ENCODE assay signal across 21 cellular contexts in the genomic region with DNA sequence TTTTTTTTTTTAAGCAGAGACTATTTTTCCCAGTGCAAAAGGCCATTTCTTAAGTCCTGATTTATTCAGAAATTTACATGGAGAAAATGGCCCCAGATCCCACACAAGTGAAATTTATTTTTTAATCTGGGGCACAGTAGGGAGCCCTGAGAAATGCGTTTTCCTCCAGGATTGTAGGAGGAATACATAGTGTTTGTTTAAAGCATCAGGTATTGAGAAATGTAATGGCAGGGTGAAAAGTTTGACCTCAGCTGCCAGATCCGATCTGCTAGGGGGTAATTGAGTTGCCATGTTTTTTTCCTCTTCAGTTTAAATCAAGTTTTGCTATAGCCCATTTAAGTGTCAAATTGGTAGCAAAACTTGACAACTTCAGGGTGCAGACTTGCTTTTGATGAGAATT.
"Had no signal": no experiment of that assay in that cellular context is flagged by ENCODE, and none has a peak within 500 bp of the region (broad histone marks: within the 10 kb centered on the region; RNA-seq: fewer than 3 reads in every experiment).

No MANE protein-coding gene starts in this region.

- H3K4me3 Mint-ChIP-seq: activated B cell treated with CpG ODN at 0.5 μM for 24 hours; activated CD4-positive, alpha-beta T cell treated with anti-CD3 and anti-CD28 coated beads for 36 hours; activated naive CD4-positive, alpha-beta T cell treated with anti-CD3 and anti-CD28 coated beads for 36 hours; activated naive CD8-positive, alpha-beta T cell treated with anti-CD3 and anti-CD28 coated beads, Interleukin-2, amount 10 ng/mL, durations not matched to agents 7 days and 5 days; activated T-cell treated with anti-CD3 and anti-CD28 coated beads, Interleukin-2, amount 50 U/mL, for 4 hours; naive thymus-derived CD4-positive, alpha-beta T cell; stimulated activated effector memory CD8-positive, alpha-beta T cell treated with anti-CD3 and anti-CD28 coated beads, Interleukin-12 subunit alpha, Interleukin-12 subunit beta, amount 100 ng/mL, for 72 hours had no signal

- H3K4me1 Mint-ChIP-seq: activated B cell treated with CpG ODN at 0.5 μM for 24 hours; activated CD4-positive, alpha-beta T cell treated with anti-CD3 and anti-CD28 coated beads for 36 hours; activated naive CD8-positive, alpha-beta T cell treated with anti-CD3 and anti-CD28 coated beads, Interleukin-2, amount 10 ng/mL, durations not matched to agents 7 days and 5 days; naive thymus-derived CD4-positive, alpha-beta T cell; stimulated activated effector memory CD8-positive, alpha-beta T cell treated with anti-CD3 and anti-CD28 coated beads, Interleukin-12 subunit alpha, Interleukin-12 subunit beta, amount 100 ng/mL, for 72 hours had no signal

- H3K36me3 ChIP-seq: brain microvascular endothelial cell, stomach, upper lobe of left lung had no signal

- H3K9me3 Mint-ChIP-seq: activated B cell treated with CpG ODN at 0.5 μM for 24 hours; activated naive CD4-positive, alpha-beta T cell treated with anti-CD3 and anti-CD28 coated beads for 36 hours; activated naive CD8-positive, alpha-beta T cell treated with anti-CD3 and anti-CD28 coated beads, Interleukin-2, amount 10 ng/mL, durations not matched to agents 7 days and 5 days; activated T-cell treated with anti-CD3 and anti-CD28 coated beads, Interleukin-2, amount 50 U/mL, for 4 hours; stimulated activated effector memory CD8-positive, alpha-beta T cell treated with anti-CD3 and anti-CD28 coated beads, Interleukin-12 subunit alpha, Interleukin-12 subunit beta, amount 100 ng/mL, for 72 hours had no signal

- H3K9me3 ChIP-seq: stomach, upper lobe of left lung had no signal

- H3K27ac ChIP-seq: brain microvascular endothelial cell, stomach, upper lobe of left lung had no signal

- H3K36me3 Mint-ChIP-seq: activated naive CD8-positive, alpha-beta T cell treated with anti-CD3 and anti-CD28 coated beads, Interleukin-2, amount 10 ng/mL, durations not matched to agents 7 days and 5 days; naive thymus-derived CD4-positive, alpha-beta T cell; stimulated activated effector memory CD8-positive, alpha-beta T cell treated with anti-CD3 and anti-CD28 coated beads, Interleukin-12 subunit alpha, Interleukin-12 subunit beta, amount 100 ng/mL, for 72 hours had no signal

- DNase-seq: activated B cell treated with CpG ODN at 0.5 μM for 24 hours; activated CD4-positive, alpha-beta T cell treated with anti-CD3 and anti-CD28 coated beads for 36 hours; activated CD4-positive, alpha-beta T cell treated with anti-CD3 and anti-CD28 coated beads, Interleukin-2, amount 50 U/mL, for 4 hours; activated CD8-positive, alpha-beta memory T cell treated with anti-CD3 and anti-CD28 coated beads, Interleukin-2, amount 50 U/mL, for 48 hours; activated naive CD4-positive, alpha-beta T cell treated with anti-CD3 and anti-CD28 coated beads for 36 hours; activated naive CD8-positive, alpha-beta T cell treated with anti-CD3 and anti-CD28 coated beads, Interleukin-2, amount 10 ng/mL, durations not matched to agents 7 days and 5 days; activated T-cell treated with anti-CD3 and anti-CD28 coated beads, Interleukin-2, amount 50 U/mL, for 4 hours; brain microvascular endothelial cell; dermis blood vessel endothelial cell; effector memory CD4-positive, alpha-beta T cell; kidney; naive thymus-derived CD4-positive, alpha-beta T cell; nucleus accumbens; small intestine; stimulated activated CD4-positive, alpha-beta T cell treated with anti-CD3 and anti-CD28 coated beads, Interleukin-2, amount 100 ng/mL, for 24 hours; stomach; T-helper 9 cell; upper lobe of left lung had no signal

- FAIRE-seq: endothelial cell of umbilical vein, kidney, small intestine had no signal

- H3K4me3 ChIP-seq: lung, stomach, upper lobe of left lung had no signal

- H3K27ac Mint-ChIP-seq: activated B cell treated with CpG ODN at 0.5 μM for 24 hours; activated CD4-positive, alpha-beta T cell treated with anti-CD3 and anti-CD28 coated beads for 36 hours; activated naive CD4-positive, alpha-beta T cell treated with anti-CD3 and anti-CD28 coated beads for 36 hours; activated naive CD8-positive, alpha-beta T cell treated with anti-CD3 and anti-CD28 coated beads, Interleukin-2, amount 10 ng/mL, durations not matched to agents 7 days and 5 days; naive thymus-derived CD4-positive, alpha-beta T cell; stimulated activated effector memory CD8-positive, alpha-beta T cell treated with anti-CD3 and anti-CD28 coated beads, Interleukin-12 subunit alpha, Interleukin-12 subunit beta, amount 100 ng/mL, for 72 hours had no signal

- H3K27me3 ChIP-seq: stomach, upper lobe of left lung had no signal
